Comparison of ENCODE assay signal across 8 cellular contexts in the genomic region with DNA sequence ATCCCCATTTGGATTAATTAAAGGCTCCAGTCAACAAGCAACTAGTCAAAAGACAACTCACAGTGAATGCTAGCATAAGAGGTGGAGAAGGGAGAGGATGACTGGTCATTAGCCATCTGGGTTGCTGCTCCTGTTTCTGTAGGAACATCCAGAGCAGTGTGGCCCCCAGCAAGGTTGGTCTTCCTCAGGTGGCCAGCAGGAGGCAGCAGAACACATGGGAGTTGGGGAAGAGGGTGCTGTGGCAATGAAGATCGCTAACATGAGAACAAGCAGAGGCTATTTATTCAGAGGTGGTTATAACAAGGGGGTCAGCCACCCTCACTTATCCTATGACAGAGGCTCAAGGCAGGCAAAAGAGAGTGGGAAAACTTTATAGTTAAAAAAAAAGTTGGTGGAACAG. TPM values are rescaled to one million over a fixed set of nuclear protein-coding genes. Genes with fewer than 3 reads are reported as not detected.
DNase-seq lines count a peak whose midpoint lies in the region; ATAC-seq and TF ChIP-seq lines count a peak whose summit lies in the region.

No MANE protein-coding gene starts in this region.

- no peaks in the 10 kb centered on the region for H3K9me3 Mint-ChIP-seq in activated CD4-positive, alpha-beta memory T cell treated with anti-CD3 and anti-CD28 coated beads, Interleukin-2, amount 10 ng/mL, durations not matched to agents 7 days and 5 days

- TF ChIP-seq POLR2A in stomach (IDR thresholded peaks at IDR 0.05) (no peak), gastroesophageal sphincter (IDR thresholded peaks at IDR 0.05) (no peak)

- H3K27me3 ChIP-seq in stomach = no peaks in the 10 kb centered on the region
- no peaks in the 10 kb centered on the region for H3K27me3 ChIP-seq in gastroesophageal sphincter

- POLR2A ChIA-PET in activated CD4-positive, alpha-beta memory T cell treated with anti-CD3 and anti-CD28 coated beads, Interleukin-2, amount 10 ng/mL, durations not matched to agents 7 days and 5 days (lab: Charles Lee) = interaction anchor here (0.6 kb wide), 1 partner anchor 181 kb away, joined by 3 read pairs; no protein-coding TSS in a partner anchor

- no peak overlapping the region for H3K27ac ChIP-seq in stomach
- no peak overlapping the region for H3K27ac ChIP-seq in gastroesophageal sphincter

- ATAC-seq in GM21526 (IDR thresholded peaks at IDR 0.05; ENCODE audit: low FRiP score, unreplicated experiment) = peak; percentile 87
- no peak for ATAC-seq in gastroesophageal sphincter

- H3K36me3 Mint-ChIP-seq in activated CD4-positive, alpha-beta memory T cell treated with anti-CD3 and anti-CD28 coated beads, Interleukin-2, amount 10 ng/mL, durations not matched to agents 7 days and 5 days (ENCODE audit: low read depth) = no peaks in the 10 kb centered on the region

- WGBS in stomach, 5 donors = 10 to 25% (median 22%) methylated on average over 1 of the region's 1 CpG
- 20 to 33% methylated on average over 1 of the region's 1 CpG for WGBS in gastroesophageal sphincter (ENCODE audit: low coverage in 1 of 2), 2 donors

- H3K4me1 Mint-ChIP-seq in activated CD4-positive, alpha-beta memory T cell treated with anti-CD3 and anti-CD28 coated beads, Interleukin-2, amount 10 ng/mL, durations not matched to agents 7 days and 5 days = no peaks in the 10 kb centered on the region

- peak; percentile 90 for DNase-seq in ELF-1 (ENCODE audit: low read depth, low spot score)
- peak; percentile 68 for DNase-seq in activated CD4-positive, alpha-beta memory T cell treated with anti-CD3 and anti-CD28 coated beads, Interleukin-2, amount 10 ng/mL, durations not matched to agents 7 days and 5 days
- peak; percentile 33 for DNase-seq in iPS DF 19.7 (ENCODE audit: low read depth, low spot score)
- DNase-seq in stomach = peak; percentile 31
- DNase-seq in H4 (ENCODE audit: low spot score) = no peak

- H3K4me3 Mint-ChIP-seq in activated CD4-positive, alpha-beta memory T cell treated with anti-CD3 and anti-CD28 coated beads, Interleukin-2, amount 10 ng/mL, durations not matched to agents 7 days and 5 days = no peak overlapping the region

- H3K36me3 ChIP-seq in stomach = no peaks in the 10 kb centered on the region
- H3K36me3 ChIP-seq in gastroesophageal sphincter = no peaks in the 10 kb centered on the region

- H3K27ac Mint-ChIP-seq in activated CD4-positive, alpha-beta memory T cell treated with anti-CD3 and anti-CD28 coated beads, Interleukin-2, amount 10 ng/mL, durations not matched to agents 7 days and 5 days = no peak overlapping the region

- no peak for TF ChIP-seq EP300 in Ishikawa (IDR thresholded peaks at IDR 0.05; ENCODE audit: borderline replicate concordance)
- TF ChIP-seq EP300 in stomach (IDR thresholded peaks at IDR 0.05) = no peak
- TF ChIP-seq EP300 in gastroesophageal sphincter (IDR thresholded peaks at IDR 0.05) = no peak

- intact Hi-C loops in stomach (cut with DNase I; ENCODE audit: low total_unique reads) = no loop called here

- H3K27me3 Mint-ChIP-seq in activated CD4-positive, alpha-beta memory T cell treated with anti-CD3 and anti-CD28 coated beads, Interleukin-2, amount 10 ng/mL, durations not matched to agents 7 days and 5 days = peaks cover 7% of the 10 kb centered on the region

- H3K9me3 ChIP-seq in stomach (peaks cover 0 to 8% (median 3%) of the 10 kb centered on the region in 4 donors), gastroesophageal sphincter (peaks cover 0 to under 1% (median 0%) of the 10 kb centered on the region in 3 donors)

- no peaks in the 10 kb centered on the region for H3K4me1 ChIP-seq in stomach
- peaks cover 0 to under 1% (median 0%) of the 10 kb centered on the region in 3 donors for H3K4me1 ChIP-seq in gastroesophageal sphincter

- CTCF ChIA-PET in activated CD4-positive, alpha-beta memory T cell treated with anti-CD3 and anti-CD28 coated beads, Interleukin-2, amount 10 ng/mL, durations not matched to agents 7 days and 5 days (lab: Charles Lee) = interaction anchor here (1.4 to 4.1 kb wide), 3 partner anchors 15 to 178 kb away, joined by 3 to 36 read pairs (median 5); no protein-coding TSS in a partner anchor

- peak in 1 of 7 experiments; percentile 12 for TF ChIP-seq CTCF in stomach (IDR thresholded peaks at IDR 0.05)
- no peak for TF ChIP-seq CTCF in gastroesophageal sphincter (IDR thresholded peaks at IDR 0.05)

- no peak overlapping the region for H3K4me3 ChIP-seq in stomach
- no peak overlapping the region for H3K4me3 ChIP-seq in gastroesophageal sphincter

- TF ChIP-seq RAD21 in Ishikawa (IDR thresholded peaks at IDR 0.05; ENCODE audit: low read depth) = peak; percentile 93

TF ChIP-seq in Ishikawa, 13 proteins besides CTCF, POLR2A, EP300 and RAD21:
- TF ChIP-seq CEBPB (IDR thresholded peaks at IDR 0.05) (no peak), FOXM1 (IDR thresholded peaks at IDR 0.05; ENCODE audit: borderline replicate concordance, low read depth) (no peak), TCF12 (IDR thresholded peaks at IDR 0.05; ENCODE audit: low read depth) (no peak)

RNA-seq across cellular contexts. Expression of a gene that starts 21.3 kb away (rescaled TPM):
- not detected for total RNA-seq in activated CD4-positive, alpha-beta memory T cell treated with anti-CD3 and anti-CD28 coated beads, Interleukin-2, amount 10 ng/mL, durations not matched to agents 7 days and 5 days
- total RNA-seq in stomach (not detected), gastroesophageal sphincter (not detected)
- not detected for polyA plus RNA-seq in stomach
- total RNA-seq in H4 (2014; rRNA removed; shearing (Covaris generic)) = not detected in 2 replicates
